3 cellular contexts compared by ENCODE assay signal in the genomic region with DNA sequence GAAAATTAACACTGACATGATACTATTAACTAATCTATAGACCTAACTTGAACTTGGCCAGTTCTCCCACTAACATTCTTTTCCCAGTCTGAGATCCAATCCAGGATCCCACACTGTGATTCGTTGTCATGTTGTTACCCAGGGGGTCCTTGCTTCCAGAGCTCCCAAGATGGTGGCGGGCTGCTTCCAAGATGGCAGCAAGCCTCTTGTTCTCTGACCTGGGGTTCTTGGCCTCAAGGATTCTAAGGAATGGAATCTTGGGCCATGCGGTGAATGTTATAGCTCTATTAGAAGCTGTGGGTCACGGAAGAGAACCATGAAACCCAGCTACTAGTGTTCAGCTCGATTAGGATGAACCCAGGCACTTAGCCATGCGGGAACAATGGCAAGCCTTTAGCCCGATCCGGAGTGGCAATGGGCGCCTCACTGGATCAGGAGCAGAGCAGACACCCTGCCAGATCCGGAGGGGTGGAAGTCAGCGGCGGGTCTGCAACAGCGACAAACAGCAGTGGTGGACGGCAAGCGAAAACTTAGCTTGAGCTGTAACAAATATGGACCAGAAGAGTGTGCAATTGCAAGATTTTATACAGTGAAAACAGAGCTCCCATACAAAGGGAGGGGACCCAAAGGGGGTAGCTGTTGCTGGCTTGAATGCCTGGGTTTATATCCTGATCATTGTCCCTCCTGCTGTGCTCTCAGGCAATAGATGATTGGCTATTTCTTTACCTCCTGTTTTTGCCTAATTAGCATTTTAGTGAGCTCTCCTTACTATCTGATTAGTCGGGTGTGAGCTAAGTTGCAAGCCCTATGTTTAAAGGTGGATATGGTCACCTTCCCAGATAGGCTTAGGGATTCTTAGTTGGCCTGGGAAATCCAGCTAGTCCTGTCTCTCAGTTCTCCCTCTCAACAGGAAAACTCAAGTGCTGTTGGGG. TPM values are rescaled to one million over a fixed set of nuclear protein-coding genes. Genes with fewer than 3 reads are reported as not detected.
"Had no signal": no experiment of that assay in that cellular context is flagged by ENCODE, and none has a peak within 500 bp of the region (broad histone marks: within the 10 kb centered on the region; RNA-seq: fewer than 3 reads in every experiment).

No MANE protein-coding gene starts in this region.

RNA-seq across cellular contexts. Expression of a gene that starts 7.5 kb away (rescaled TPM):
- total RNA-seq: M059J, Right ventricle myocardium superior, SJSA1 had no signal

RNA-seq across cellular contexts. Expression of a gene that starts 23.9 kb away (rescaled TPM):
- total RNA-seq: M059J, Right ventricle myocardium superior, SJSA1 had no signal
